ENCODE assay signal across 21 cellular contexts in genomic region chr2:17543131-17543660, GRCh38. TPM values are rescaled to one million over a fixed set of nuclear protein-coding genes. Genes with fewer than 3 reads are reported as not detected.
DNase-seq lines count a peak whose midpoint lies in the region; ATAC-seq and TF ChIP-seq lines count a peak whose summit lies in the region.
"Had no signal": no experiment of that assay in that cellular context is flagged by ENCODE, and none has a peak within 500 bp of the region (broad histone marks: within the 10 kb centered on the region; RNA-seq: fewer than 3 reads in every experiment).

No MANE protein-coding gene starts in this region.

- H3K4me1 Mint-ChIP-seq in Caco-2 (ENCODE audit: low read depth, unreplicated experiment): peaks cover 23% of the 10 kb centered on the region
- peaks cover 40% of the 10 kb centered on the region for H3K4me1 Mint-ChIP-seq in nephron progenitor cell
- H3K4me1 Mint-ChIP-seq: natural killer cell had no signal

- H3K9me3 Mint-ChIP-seq in Caco-2 (ENCODE audit: unreplicated experiment): no peaks in the 10 kb centered on the region
- H3K9me3 Mint-ChIP-seq in nephron progenitor cell: no peaks in the 10 kb centered on the region
- H3K9me3 Mint-ChIP-seq: memory B cell had no signal

- no peaks in the 10 kb centered on the region for H3K36me3 ChIP-seq in Caco-2 (ENCODE audit: control insufficient read depth, insufficient read depth, low read length)
- H3K36me3 ChIP-seq in fibroblast of lung (ENCODE audit: control insufficient read depth, insufficient read depth, low read length): no peaks in the 10 kb centered on the region
- no peaks in the 10 kb centered on the region for H3K36me3 ChIP-seq in mesendoderm (ENCODE audit: control insufficient read depth, insufficient read depth, low read length)
- no peaks in the 10 kb centered on the region for H3K36me3 ChIP-seq in GM23248 (ENCODE audit: low read depth)
- H3K36me3 ChIP-seq: adrenal gland, BLaER1, spleen had no signal

- in situ Hi-C loops in GM23248 (cut with MboI): no loop called here

- H3K4me2 ChIP-seq in fibroblast of lung (ENCODE audit: extremely low read depth, insufficient read depth, low read length) (peak overlapping the region; percentile 25), mesendoderm (ENCODE audit: low read length) (peak overlapping the region; percentile 2), GM23248 (ENCODE audit: unreplicated experiment) (no peak overlapping the region)
- H3K4me2 ChIP-seq: BLaER1 had no signal

- peaks cover 14% of the 10 kb centered on the region for H3K27me3 Mint-ChIP-seq in Caco-2 (ENCODE audit: insufficient read depth, unreplicated experiment)
- peaks cover 52% of the 10 kb centered on the region for H3K27me3 Mint-ChIP-seq in nephron progenitor cell (ENCODE audit: low read depth, poor library complexity)

- H2BK15ac ChIP-seq in mesendoderm (replicated peaks; ENCODE audit: low read depth): peak overlapping the region; percentile 67

- ATAC-seq in GM18511 (IDR thresholded peaks at IDR 0.05; ENCODE audit: unreplicated experiment): no peak
- ATAC-seq: natural killer cell had no signal

- no TSS peak for BruUV-seq in Caco-2 (replicated peaks; lab: Mats Ljungman, UMichigan)

- H4K20me1 ChIP-seq in fibroblast of lung (ENCODE audit: control insufficient read depth, extremely low read depth, insufficient read depth, low read length) (no peaks in the 10 kb centered on the region), GM23248 (ENCODE audit: insufficient read depth) (no peaks in the 10 kb centered on the region)
- H4K20me1 ChIP-seq: BLaER1 had no signal

- peaks cover 7% of the 10 kb centered on the region for H3F3A ChIP-seq in GM23248 (ENCODE audit: insufficient read depth)

- no peak overlapping the region for H4K5ac ChIP-seq in mesendoderm (ENCODE audit: low read length)

- no peaks in the 10 kb centered on the region for H3K9me2 ChIP-seq in GM23248 (ENCODE audit: insufficient read depth)

- no CpG with 5 or more reads among the region's 6 CpGs for WGBS in mesendoderm (ENCODE audit: extremely low coverage, insufficient coverage, low lambda C conversion rate)
- WGBS in GM23248 (ENCODE audit: low coverage in 1 of 2, low lambda C conversion rate in 2 of 2, missing lambda C conversion rate in 2 of 2), 2 experiments: 88 to 92% methylated on average over 6 of the region's 6 CpGs

- H2BK5ac ChIP-seq in mesendoderm (ENCODE audit: low read length): no peak overlapping the region

- H3K79me1 ChIP-seq in mesendoderm (ENCODE audit: low read length): no peaks in the 10 kb centered on the region

- peak overlapping the region; percentile 70 for H3K27ac ChIP-seq in angular gyrus (ENCODE audit: low read depth, low read length)
- H3K27ac ChIP-seq in fibroblast of lung (ENCODE audit: insufficient read depth, low read length): no peak overlapping the region
- H3K27ac ChIP-seq in mesendoderm (ENCODE audit: low read depth, low read length): peak overlapping the region; percentile 39
- H3K27ac ChIP-seq in GM23248: no peak overlapping the region
- H3K27ac ChIP-seq: BLaER1, spleen had no signal

- DNase-seq in Caco-2: no peak
- DNase-seq in fibroblast of lung (ENCODE audit: low read depth in 2 of 2): no peak
- peak; percentile 78 for DNase-seq in mesendoderm
- DNase-seq in nephron progenitor cell: no peak
- DNase-seq in GM23248: no peak
- DNase-seq in central memory CD4-positive, alpha-beta T cell: no peak
- DNase-seq: activated CD4-positive, alpha-beta T cell treated with anti-CD3 and anti-CD28 coated beads for 48 hours; activated effector memory CD4-positive, alpha-beta T cell treated with Interleukin-2 at 50 U/mL for 16 hours; adrenal gland; IMR-90; kidney; natural killer cell; NCI-H2029 treated with DMSO at 0.1 percent for 48 hours; spleen had no signal

- H2AK5ac ChIP-seq in mesendoderm (ENCODE audit: low read length): no peak overlapping the region

- H3K27ac Mint-ChIP-seq in Caco-2 (ENCODE audit: unreplicated experiment) (no peak overlapping the region), nephron progenitor cell (no peak overlapping the region)
- H3K27ac Mint-ChIP-seq: memory B cell, natural killer cell had no signal

- intact Hi-C loops in Caco-2 (cut with micrococcal nuclease; ENCODE audit: unreplicated experiment): no loop called here

- POLR2A ChIA-PET in Caco-2 (lab: Charles Lee): no interaction called here

- H3K4me3 Mint-ChIP-seq in Caco-2 (ENCODE audit: unreplicated experiment) (peak overlapping the region; percentile 6), nephron progenitor cell (no peak overlapping the region)
- H3K4me3 Mint-ChIP-seq: memory B cell, natural killer cell had no signal

- H3K79me2 ChIP-seq in fibroblast of lung (ENCODE audit: control insufficient read depth, insufficient read depth, low read length) (no peaks in the 10 kb centered on the region), mesendoderm (ENCODE audit: control insufficient read depth, insufficient read depth, low read length) (peaks cover 15% of the 10 kb centered on the region), GM23248 (ENCODE audit: insufficient read depth) (no peaks in the 10 kb centered on the region)

- H3K23ac ChIP-seq in mesendoderm (ENCODE audit: low read length): no peak overlapping the region

- TF ChIP-seq CTCF in Caco-2 (IDR thresholded peaks at IDR 0.05; ENCODE audit: insufficient read depth in 1 of 2, low read depth in 1 of 2, low read length in 1 of 2, severe bottlenecking in 1 of 2, unreplicated experiment in 1 of 2) (no peak), fibroblast of lung (conservative IDR thresholded peaks at IDR 0.05 in 1 of 2, IDR thresholded peaks at IDR 0.05 in 1 of 2; ENCODE audit: low read depth in 1 of 2, low read length in 2 of 2) (no peak), nephron progenitor cell (IDR thresholded peaks at IDR 0.05) (no peak)

- H2BK120ac ChIP-seq in mesendoderm (ENCODE audit: low read depth, low read length): no peak overlapping the region

- H3K4me1 ChIP-seq in Caco-2: peaks cover 30% of the 10 kb centered on the region
- H3K4me1 ChIP-seq in fibroblast of lung (ENCODE audit: control insufficient read depth, extremely low read depth, insufficient read depth, low read length): peaks cover 2% of the 10 kb centered on the region
- H3K4me1 ChIP-seq in mesendoderm (ENCODE audit: control insufficient read depth, low read depth, low read length): peaks cover 13% of the 10 kb centered on the region
- H3K4me1 ChIP-seq in GM23248 (ENCODE audit: insufficient read depth): peaks cover 11% of the 10 kb centered on the region
- H3K4me1 ChIP-seq: BLaER1 had no signal

- H3K36me3 Mint-ChIP-seq in Caco-2 (ENCODE audit: insufficient read depth, unreplicated experiment) (peaks cover 6% of the 10 kb centered on the region), nephron progenitor cell (ENCODE audit: low read depth) (no peaks in the 10 kb centered on the region)
- H3K36me3 Mint-ChIP-seq: memory B cell, natural killer cell had no signal

- no peak overlapping the region for H3K4ac ChIP-seq in mesendoderm (ENCODE audit: low read depth, low read length)

- H3K9me3 ChIP-seq in Caco-2 (no peaks in the 10 kb centered on the region), fibroblast of lung (ENCODE audit: control insufficient read depth, insufficient read depth, low read depth, low read length) (no peaks in the 10 kb centered on the region), GM23248 (ENCODE audit: low read depth) (no peaks in the 10 kb centered on the region)
- H3K9me3 ChIP-seq: adrenal gland, spleen had no signal

- peak overlapping the region; percentile 34 for H3K56ac ChIP-seq in mesendoderm (ENCODE audit: low read length)

- H3K9ac ChIP-seq in fibroblast of lung (ENCODE audit: insufficient read depth, low read length): no peak overlapping the region
- H3K9ac ChIP-seq in mesendoderm (ENCODE audit: low read length): peak overlapping the region; percentile 2
- H3K9ac ChIP-seq in GM23248: no peak overlapping the region
- H3K9ac ChIP-seq: BLaER1 had no signal

- H2AFZ ChIP-seq in fibroblast of lung (ENCODE audit: low read length): no peak overlapping the region
- no peak overlapping the region for H2AFZ ChIP-seq in GM23248

- CTCF ChIA-PET in Caco-2 (lab: Charles Lee): no interaction called here

- no peak overlapping the region for H3K4me3 ChIP-seq in Caco-2 (ENCODE audit: low read depth, low read length)
- H3K4me3 ChIP-seq in fibroblast of lung (replicated peaks in 1 of 4; ENCODE audit: control extremely low read depth in 1 of 4, insufficient read depth in 1 of 4, low read depth in 3 of 4, low read length in 4 of 4): no peak overlapping the region
- H3K4me3 ChIP-seq in mesendoderm (ENCODE audit: low read length): no peak overlapping the region
- H3K4me3 ChIP-seq in GM23248: no peak overlapping the region
- H3K4me3 ChIP-seq: BLaER1, spleen had no signal

- H3K27me3 ChIP-seq in Caco-2 (replicated peaks; ENCODE audit: control insufficient read depth, insufficient read depth, low read length): no peaks in the 10 kb centered on the region; the same call in 1 of the 2 replicates
- H3K27me3 ChIP-seq in fibroblast of lung (ENCODE audit: control insufficient read depth, insufficient read depth, low read length): peaks cover 2% of the 10 kb centered on the region
- H3K27me3 ChIP-seq in mesendoderm (ENCODE audit: insufficient read depth, low read length, poor library complexity): no peaks in the 10 kb centered on the region
- H3K27me3 ChIP-seq in GM23248 (replicated peaks; ENCODE audit: insufficient read depth): no peaks in the 10 kb centered on the region
- H3K27me3 ChIP-seq: BLaER1 had no signal

- H3K18ac ChIP-seq in mesendoderm (ENCODE audit: low read length): peak overlapping the region; percentile 8

- H4K8ac ChIP-seq in mesendoderm (ENCODE audit: low read depth, low read length): no peak overlapping the region

RNA-seq across cellular contexts. Expression of gene VSNL1, which starts 2.7 kb away (rescaled TPM):
- total RNA-seq in Caco-2 (2022) (0.43 and 0.60 TPM in 2 replicates), fibroblast of lung (1.2 and 1.3 TPM in 2 replicates)
- polyA plus RNA-seq in fibroblast of lung (2.9 and 3.9 TPM in 2 replicates), GM23248 (2016; fragmentation: Nextera tagmentation; extraction: Ambion mirVana) (0.70 and 0.72 TPM in 2 replicates)
- polyA plus RNA-seq in fibroblast of lung (2012): 2.0 TPM in 2 replicates
- polyA minus RNA-seq in fibroblast of lung (ENCODE audit: low replicate concordance): 3.8 and 4.3 TPM in 2 replicates
- 63.8 TPM for polyA plus RNA-seq in mesendoderm (2013, experiment 1 of 2)
- polyA plus RNA-seq in mesendoderm (2013, experiment 2 of 2): 66.9 TPM
- 1.8 TPM in 1 of 2 replicates, not detected in the other for total RNA-seq in GM23248 (2014; rRNA removed; shearing (Covaris generic))
- total RNA-seq: natural killer cell, NCI-H460, pulmonary artery endothelial cell, RPMI7951, spleen had no signal

RNA-seq across cellular contexts. Expression of gene RAD51AP2, which starts 25.0 kb away (rescaled TPM):
- total RNA-seq in Caco-2 (2022) (not detected in 2 replicates), fibroblast of lung (under 0.01 and 0.17 TPM in 2 replicates)
- polyA plus RNA-seq in fibroblast of lung (0.02 TPM in 1 of 2 replicates, not detected in the other), GM23248 (2016; fragmentation: Nextera tagmentation; extraction: Ambion mirVana) (not detected in 2 replicates)
- 0.03 TPM in 1 of 2 replicates, not detected in the other for polyA plus RNA-seq in fibroblast of lung (2012)
- not detected in 2 replicates for polyA minus RNA-seq in fibroblast of lung (ENCODE audit: low replicate concordance)
- 0.07 TPM for polyA plus RNA-seq in mesendoderm (2013, experiment 1 of 2)
- 0.07 TPM for polyA plus RNA-seq in mesendoderm (2013, experiment 2 of 2)
- total RNA-seq in GM23248 (2014; rRNA removed; shearing (Covaris generic)): not detected in 2 replicates
- total RNA-seq: IMR-90, kidney, natural killer cell, NCI-H460, pulmonary artery endothelial cell, RPMI7951, spleen had no signal
- polyA plus RNA-seq: IMR-90, spleen had no signal

Comparison
In these comparisons a context has a peak if more than half of its experiments do, and no peak if none do; other contexts are left out.
1. H3K27ac ChIP-seq: peak in angular gyrus (single experiment) and mesendoderm (single experiment); none in fibroblast of lung (single experiment) and GM23248 (single experiment).